ENCODE assay signal across 20 cellular contexts in the genomic region with DNA sequence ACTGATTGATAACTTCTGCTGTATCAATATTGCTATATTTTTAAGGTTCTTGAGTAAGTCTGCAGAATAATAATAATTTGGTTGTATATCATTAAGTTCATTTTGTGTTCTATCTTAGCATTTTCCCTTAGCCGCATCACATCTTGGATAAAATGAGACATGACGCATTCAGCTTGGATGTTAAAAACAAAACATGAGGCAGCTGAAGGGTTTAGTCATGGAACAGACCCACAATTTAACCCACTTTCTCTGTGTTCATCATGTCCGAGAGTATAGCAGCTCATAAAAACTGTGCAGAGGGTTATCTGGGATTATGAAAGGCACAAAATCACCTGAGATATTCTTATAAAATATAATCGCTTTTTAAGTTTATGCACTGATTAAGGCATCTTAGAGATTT.
"Had no signal": no experiment of that assay in that cellular context is flagged by ENCODE, and none has a peak within 500 bp of the region (broad histone marks: within the 10 kb centered on the region; RNA-seq: fewer than 3 reads in every experiment).

No MANE protein-coding gene starts in this region.

- H3K4me1 ChIP-seq: ascending aorta, colonic mucosa, heart right ventricle, left ventricle myocardium inferior, prostate gland, right lobe of liver, testis, upper lobe of right lung had no signal

- H3K4me3 ChIP-seq: ascending aorta, colonic mucosa, heart right ventricle, left ventricle myocardium inferior, prostate gland, right lobe of liver, testis, upper lobe of right lung had no signal

- H3K27ac Mint-ChIP-seq: activated naive CD8-positive, alpha-beta T cell; memory B cell; natural killer cell treated with Interleukin-12 subunit alpha and Interleukin-12 subunit beta and Interleukin-15 and Interleukin-18, amount 100 ng/mL, for 72 hours; stimulated activated naive CD8-positive, alpha-beta T cell treated with anti-CD3 and anti-CD28 coated beads, Interleukin-15, Interleukin-2, amounts not matched to agents 100 ng/mL and 50 ng/mL, for 24 hours had no signal

- DNase-seq: activated effector memory CD4-positive, alpha-beta T cell treated with anti-CD3 and anti-CD28 coated beads, Interleukin-2, amount 50 U/mL, for 16 hours; activated T-cell treated with anti-CD3 and anti-CD28 coated beads, Interleukin-2, amount 50 U/mL, for 1 hour; colonic mucosa; effector CD4-positive, alpha-beta T cell; heart right ventricle; kidney; left ventricle myocardium inferior; occipital lobe; right lobe of liver; stimulated activated CD4-positive, alpha-beta T cell treated with anti-CD3 and anti-CD28 coated beads, Interleukin-12 subunit alpha, Interleukin-12 subunit beta, amount 100 ng/mL, for 4 hours; stimulated activated CD4-positive, alpha-beta T cell treated with anti-CD3 and anti-CD28 coated beads, Interleukin-4, amount 100 ng/mL, for 1 hour; stimulated activated CD8-positive, alpha-beta memory T cell treated with anti-CD3 and anti-CD28 coated beads, Interleukin-4, amount 100 ng/mL, for 48 hours; testis; upper lobe of right lung had no signal

- H3K27me3 ChIP-seq: ascending aorta, colonic mucosa, heart right ventricle, right lobe of liver, testis, upper lobe of right lung had no signal

- H3K27ac ChIP-seq: ascending aorta, colonic mucosa, heart right ventricle, left ventricle myocardium inferior, prostate gland, right lobe of liver, testis, upper lobe of right lung had no signal

- H3K36me3 Mint-ChIP-seq: activated naive CD8-positive, alpha-beta T cell; memory B cell had no signal

- H3K27me3 Mint-ChIP-seq: activated naive CD8-positive, alpha-beta T cell; memory B cell; natural killer cell treated with Interleukin-12 subunit alpha and Interleukin-12 subunit beta and Interleukin-15 and Interleukin-18, amount 100 ng/mL, for 72 hours; stimulated activated naive CD8-positive, alpha-beta T cell treated with anti-CD3 and anti-CD28 coated beads, Interleukin-15, Interleukin-2, amounts not matched to agents 100 ng/mL and 50 ng/mL, for 24 hours had no signal

- H3K4me3 Mint-ChIP-seq: activated naive CD8-positive, alpha-beta T cell; memory B cell; natural killer cell treated with Interleukin-12 subunit alpha and Interleukin-12 subunit beta and Interleukin-15 and Interleukin-18, amount 100 ng/mL, for 72 hours; stimulated activated naive CD8-positive, alpha-beta T cell treated with anti-CD3 and anti-CD28 coated beads, Interleukin-15, Interleukin-2, amounts not matched to agents 100 ng/mL and 50 ng/mL, for 24 hours had no signal

- H3K36me3 ChIP-seq: ascending aorta, colonic mucosa, heart right ventricle, left ventricle myocardium inferior, prostate gland, right lobe of liver, upper lobe of right lung had no signal

- H3K9me3 ChIP-seq: ascending aorta, colonic mucosa, prostate gland, right lobe of liver, testis, upper lobe of right lung had no signal
